Comparison of ENCODE assay signal across 9 cellular contexts in genomic region chr11:123082977-123083376, GRCh38. TPM values are rescaled to one million over a fixed set of nuclear protein-coding genes. Genes with fewer than 3 reads are reported as not detected.
DNase-seq lines count a peak whose midpoint lies in the region; TF ChIP-seq lines count a peak whose summit lies in the region.
"Had no signal": no experiment of that assay in that cellular context is flagged by ENCODE, and none has a peak within 500 bp of the region (broad histone marks: within the 10 kb centered on the region; RNA-seq: fewer than 3 reads in every experiment).

No MANE protein-coding gene starts in this region.

- H3K4me1 ChIP-seq in smooth muscle cell (ENCODE audit: low read depth): no peaks in the 10 kb centered on the region
- H3K4me1 ChIP-seq: testis had no signal

- CTCF ChIA-PET in activated CD4-positive, alpha-beta memory T cell treated with anti-CD3 and anti-CD28 coated beads for 36 hours (lab: Charles Lee): interaction anchor here (1.5 to 1.7 kb wide), 3 partner anchors 13 to 21 kb away, joined by 4 to 12 read pairs (median 7); no protein-coding TSS in a partner anchor

- no peaks in the 10 kb centered on the region for H3K27me3 Mint-ChIP-seq in activated T-cell treated with anti-CD3 and anti-CD28 coated beads, Interleukin-2, amount 50 U/mL, for 24 hours
- H3K27me3 Mint-ChIP-seq in activated CD4-positive, alpha-beta memory T cell treated with anti-CD3 and anti-CD28 coated beads for 36 hours: no peaks in the 10 kb centered on the region
- peaks cover 0 to 2% (median 0%) of the 10 kb centered on the region in 3 donors for H3K27me3 Mint-ChIP-seq in immature natural killer cell (ENCODE audit: low read depth in 3 of 3)

- no peak overlapping the region for H2AFZ ChIP-seq in smooth muscle cell (ENCODE audit: low read depth)

- no peaks in the 10 kb centered on the region for H3K9me3 Mint-ChIP-seq in activated T-cell treated with anti-CD3 and anti-CD28 coated beads, Interleukin-2, amount 50 U/mL, for 24 hours
- H3K9me3 Mint-ChIP-seq in activated CD4-positive, alpha-beta memory T cell treated with anti-CD3 and anti-CD28 coated beads for 36 hours: no peaks in the 10 kb centered on the region
- no peaks in the 10 kb centered on the region for H3K9me3 Mint-ChIP-seq in immature natural killer cell

- no peak for DNase-seq in activated T-cell treated with anti-CD3 and anti-CD28 coated beads, Interleukin-2, amount 50 U/mL, for 24 hours
- DNase-seq in activated T-cell treated with anti-CD3 and anti-CD28 coated beads, Interleukin-2, amount 50 U/mL, for 1 hour: no peak
- no peak for DNase-seq in activated CD4-positive, alpha-beta memory T cell treated with anti-CD3 and anti-CD28 coated beads for 36 hours
- DNase-seq in immature natural killer cell (no peak), smooth muscle cell (lab: John Stamatoyannopoulos, UW; ENCODE audit: unreplicated experiment) (no peak), SHP77 (lab: John Stamatoyannopoulos, UW) (no peak), DMS79 treated with DMSO at 0.1 percent for 48 hours (lab: John Stamatoyannopoulos, UW) (no peak), NCI-H345 treated with DMSO at 0.1 percent for 48 hours (lab: John Stamatoyannopoulos, UW; ENCODE audit: unreplicated experiment) (no peak)

- no peak overlapping the region for H3K9ac ChIP-seq in smooth muscle cell (ENCODE audit: low read depth)

- intact Hi-C loops in activated CD4-positive, alpha-beta memory T cell treated with anti-CD3 and anti-CD28 coated beads for 36 hours (cut with micrococcal nuclease): loop anchor here (1.0 to 2.0 kb wide), 2 partner anchors 13 to 20 kb away; partner anchors contain the start of gene HSPA8

- H3K27ac Mint-ChIP-seq in activated T-cell treated with anti-CD3 and anti-CD28 coated beads, Interleukin-2, amount 50 U/mL, for 24 hours: peak overlapping the region; percentile 36
- H3K27ac Mint-ChIP-seq in activated CD4-positive, alpha-beta memory T cell treated with anti-CD3 and anti-CD28 coated beads for 36 hours: peak overlapping the region; percentile 85
- peak overlapping the region in 5 of 6 donors; percentile 18 to 66 (median 56) for H3K27ac Mint-ChIP-seq in immature natural killer cell

- peaks cover 18% of the 10 kb centered on the region for H3K36me3 ChIP-seq in smooth muscle cell (ENCODE audit: low read depth)

- peaks cover 43% of the 10 kb centered on the region for H4K20me1 ChIP-seq in smooth muscle cell (ENCODE audit: low read depth)

- peak overlapping the region; percentile 8 for H3K4me3 Mint-ChIP-seq in activated T-cell treated with anti-CD3 and anti-CD28 coated beads, Interleukin-2, amount 50 U/mL, for 24 hours
- H3K4me3 Mint-ChIP-seq in activated CD4-positive, alpha-beta memory T cell treated with anti-CD3 and anti-CD28 coated beads for 36 hours: peak overlapping the region; percentile 23
- H3K4me3 Mint-ChIP-seq in immature natural killer cell: peak overlapping the region in 2 of 5 donors; percentile 10 to 59

- peak overlapping the region; percentile 78 for H3K27ac ChIP-seq in smooth muscle cell (ENCODE audit: low read depth)
- H3K27ac ChIP-seq: testis had no signal

- no peak for TF ChIP-seq CTCF in smooth muscle cell (IDR thresholded peaks at IDR 0.05; ENCODE audit: borderline replicate concordance, insufficient read depth, poor library complexity, severe bottlenecking)

- no peaks in the 10 kb centered on the region for H3K79me2 ChIP-seq in smooth muscle cell (ENCODE audit: low read depth)

- POLR2A ChIA-PET in activated CD4-positive, alpha-beta memory T cell treated with anti-CD3 and anti-CD28 coated beads for 36 hours (lab: Charles Lee): interaction anchor here (0.7 to 2.2 kb wide), 4 partner anchors 13 to 23 kb away, joined by 3 to 14 read pairs (median 8); partner anchors contain the start of gene HSPA8

- no peaks in the 10 kb centered on the region for H3K36me3 Mint-ChIP-seq in activated T-cell treated with anti-CD3 and anti-CD28 coated beads, Interleukin-2, amount 50 U/mL, for 24 hours (ENCODE audit: low read depth)
- no peaks in the 10 kb centered on the region for H3K36me3 Mint-ChIP-seq in activated CD4-positive, alpha-beta memory T cell treated with anti-CD3 and anti-CD28 coated beads for 36 hours
- H3K36me3 Mint-ChIP-seq in immature natural killer cell: no peaks in the 10 kb centered on the region

- H3K4me1 Mint-ChIP-seq in activated T-cell treated with anti-CD3 and anti-CD28 coated beads, Interleukin-2, amount 50 U/mL, for 24 hours (ENCODE audit: low read depth): peaks cover 49% of the 10 kb centered on the region
- peaks cover 59% of the 10 kb centered on the region for H3K4me1 Mint-ChIP-seq in activated CD4-positive, alpha-beta memory T cell treated with anti-CD3 and anti-CD28 coated beads for 36 hours (ENCODE audit: low read depth)
- peaks cover 29 to 32% of the 10 kb centered on the region in 2 donors for H3K4me1 Mint-ChIP-seq in immature natural killer cell

- H3F3A ChIP-seq in smooth muscle cell (ENCODE audit: low read depth): no peaks in the 10 kb centered on the region

- no peak overlapping the region for H3K4me2 ChIP-seq in smooth muscle cell

- no peaks in the 10 kb centered on the region for H3K9me3 ChIP-seq in smooth muscle cell (replicated peaks; ENCODE audit: low read depth)
- H3K9me3 ChIP-seq: testis had no signal

- WGBS in smooth muscle cell (ENCODE audit: low lambda C conversion rate): 71% methylated on average over 4 of the region's 4 CpGs

- no peaks in the 10 kb centered on the region for H3K27me3 ChIP-seq in smooth muscle cell (ENCODE audit: low read depth)
- H3K27me3 ChIP-seq: testis had no signal

- no peak overlapping the region for H3K4me3 ChIP-seq in smooth muscle cell
- H3K4me3 ChIP-seq: testis had no signal

RNA-seq across cellular contexts. Expression of gene HSPA8, which starts 21.0 kb away (rescaled TPM):
- 1,000 to 10,000 TPM; 2,378 to 2,407 TPM for total RNA-seq in activated CD4-positive, alpha-beta memory T cell treated with anti-CD3 and anti-CD28 coated beads for 36 hours
- polyA plus RNA-seq in immature natural killer cell (1,000 to 10,000 TPM in 1 of 3 donors, 100 to 1,000 TPM in 2; 797 to 1,150 (median 908) TPM), smooth muscle cell (449 and 471 TPM in 2 replicates)
- total RNA-seq in smooth muscle cell: 1,212 and 1,497 TPM in 2 replicates
